Comparison of ENCODE assay signal across 13 cellular contexts in the genomic region with DNA sequence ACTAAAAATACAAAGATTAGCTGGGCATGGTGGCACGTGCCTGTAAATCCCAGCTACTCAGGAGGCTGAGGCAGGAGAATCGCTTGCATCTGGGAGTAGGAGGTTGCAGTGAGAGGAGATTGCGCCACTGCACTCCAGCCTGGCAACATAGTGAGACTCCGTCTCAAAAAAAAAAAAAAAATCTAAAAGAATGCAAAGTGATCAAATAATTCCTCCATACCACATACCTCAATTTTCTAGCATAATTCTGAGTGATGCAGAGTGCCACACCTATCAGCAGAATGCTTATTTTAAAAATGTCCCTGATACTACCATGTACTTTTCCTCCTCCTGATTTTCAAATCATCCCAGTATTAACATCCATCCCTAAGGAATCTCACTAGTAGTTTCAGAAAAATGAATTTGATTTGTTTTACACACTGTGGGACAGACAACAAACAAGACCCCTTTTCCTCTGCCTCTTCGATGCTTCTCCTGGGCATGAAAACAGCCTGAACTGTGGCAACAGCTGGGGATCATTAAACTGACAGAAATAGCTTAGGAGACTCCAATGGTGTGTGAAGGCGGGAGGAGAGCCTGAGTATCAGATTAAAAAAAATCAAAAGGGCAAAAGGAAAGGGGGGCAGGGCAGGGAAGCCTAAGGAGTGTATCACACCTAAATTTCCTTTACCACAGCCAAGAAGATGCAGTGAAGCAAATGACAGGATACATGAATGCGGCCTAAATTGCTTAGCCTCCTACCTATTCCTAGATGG.
DNase-seq lines count a peak whose midpoint lies in the region; TF ChIP-seq lines count a peak whose summit lies in the region.
"Had no signal": no experiment of that assay in that cellular context is flagged by ENCODE, and none has a peak within 500 bp of the region (broad histone marks: within the 10 kb centered on the region; RNA-seq: fewer than 3 reads in every experiment).

No MANE protein-coding gene starts in this region.

- no peaks in the 10 kb centered on the region for H3K27me3 ChIP-seq in fibroblast of lung (ENCODE audit: control insufficient read depth, insufficient read depth, low read length)
- no peaks in the 10 kb centered on the region for H3K27me3 ChIP-seq in neutrophil
- H3K27me3 ChIP-seq: heart right ventricle had no signal

- H3K36me3 ChIP-seq in fibroblast of lung (ENCODE audit: control insufficient read depth, insufficient read depth, low read length) (no peaks in the 10 kb centered on the region), neutrophil (no peaks in the 10 kb centered on the region)

- no peaks in the 10 kb centered on the region for H3K9me3 ChIP-seq in fibroblast of lung (ENCODE audit: control insufficient read depth, insufficient read depth, low read depth, low read length)
- H3K9me3 ChIP-seq in neutrophil = no peaks in the 10 kb centered on the region
- H3K9me3 ChIP-seq: heart right ventricle had no signal

- H4K20me1 ChIP-seq in fibroblast of lung (ENCODE audit: control insufficient read depth, extremely low read depth, insufficient read depth, low read length) = no peaks in the 10 kb centered on the region

- POLR2A ChIA-PET in RWPE1 (lab: Yijun Ruan, JAX; ENCODE audit: low non-redundant PET) = interaction anchor here (0.6 kb wide), 1 partner anchor 155 kb away, joined by 3 read pairs; no protein-coding TSS in a partner anchor

- H3K4me2 ChIP-seq in fibroblast of lung (ENCODE audit: extremely low read depth, insufficient read depth, low read length) = peak overlapping the region; percentile 54

- peaks cover 6% of the 10 kb centered on the region for H3K79me2 ChIP-seq in fibroblast of lung (ENCODE audit: control insufficient read depth, insufficient read depth, low read length)

- H3K4me3 ChIP-seq in fibroblast of lung (replicated peaks in 1 of 4; ENCODE audit: control extremely low read depth in 1 of 4, insufficient read depth in 1 of 4, low read depth in 3 of 4, low read length in 4 of 4) = no peak overlapping the region
- peak overlapping the region in 1 of 2 experiments; percentile 5 for H3K4me3 ChIP-seq in neutrophil (ENCODE audit: low read depth in 1 of 2, low read length in 1 of 2)
- H3K4me3 ChIP-seq: heart right ventricle had no signal

- H3K9ac ChIP-seq in fibroblast of lung (ENCODE audit: insufficient read depth, low read length) = no peak overlapping the region

- DNase-seq in GM04503 (ENCODE audit: low read depth) (peak; percentile 39), RWPE1 (ENCODE audit: low spot score) (no peak), fibroblast of lung (ENCODE audit: low read depth in 2 of 2) (peak; percentile 58 to 65), NCI-H345 (lab: John Stamatoyannopoulos, UW) (no peak), posterior vena cava (ENCODE audit: low spot score) (no peak), DMS53 treated with DMSO at 0.1 percent for 48 hours (lab: John Stamatoyannopoulos, UW; ENCODE audit: unreplicated experiment) (no peak)
- no peak for DNase-seq in stimulated activated CD4-positive, alpha-beta T cell treated with anti-CD3 and anti-CD28 coated beads, Interleukin-1b, Interleukin-23, amount 100 ng/mL, for 48 hours
- DNase-seq: activated CD8-positive, alpha-beta T cell treated with anti-CD3 and anti-CD28 coated beads, Interleukin-2, amount 10 ng/mL, durations not matched to agents 7 days and 5 days; activated naive CD4-positive, alpha-beta T cell treated with anti-CD3 and anti-CD28 coated beads, Interleukin-2, amount 50 U/mL, for 16 hours; cortex of kidney; heart right ventricle; T-helper 17 cell had no signal

- CTCF ChIA-PET in RWPE1 (lab: Yijun Ruan, JAX) = no interaction called here

- H2AFZ ChIP-seq in fibroblast of lung (ENCODE audit: low read length) = no peak overlapping the region

- no peak for TF ChIP-seq CTCF in RWPE1 (conservative IDR thresholded peaks at IDR 0.05; ENCODE audit: low read depth)
- TF ChIP-seq CTCF in fibroblast of lung (conservative IDR thresholded peaks at IDR 0.05 in 1 of 2, IDR thresholded peaks at IDR 0.05 in 1 of 2; ENCODE audit: low read depth in 1 of 2, low read length in 2 of 2) = no peak
- no peak for TF ChIP-seq CTCF in neutrophil (IDR thresholded peaks at IDR 0.05)

- H3K27ac ChIP-seq in RWPE1 (peak overlapping the region; percentile 99), fibroblast of lung (ENCODE audit: insufficient read depth, low read length) (peak overlapping the region; percentile 49), neutrophil (peak overlapping the region; percentile 75)

- peaks cover 18% of the 10 kb centered on the region for H3K4me1 ChIP-seq in fibroblast of lung (ENCODE audit: control insufficient read depth, extremely low read depth, insufficient read depth, low read length)
- peaks cover 76 to 78% of the 10 kb centered on the region in 2 experiments for H3K4me1 ChIP-seq in neutrophil (ENCODE audit: control insufficient read depth in 1 of 2, insufficient read depth in 1 of 2, low read depth in 1 of 2, low read length in 1 of 2)

- intact Hi-C loops in posterior vena cava (cut with DNase I) = loop anchor here in 1 of 2 donors (5.0 kb wide), 1 partner anchor 38 kb away; no protein-coding TSS in a partner anchor

Comparison
In these comparisons a context has a peak if more than half of its experiments do, and no peak if none do; other contexts are left out.
1. DNase-seq: peak in GM04503 (single experiment) and fibroblast of lung (2 of 2); none in RWPE1 (single experiment), NCI-H345 (single experiment), stimulated activated CD4-positive, alpha-beta T cell treated with anti-CD3 and anti-CD28 coated beads, Interleukin-1b, Interleukin-23, amount 100 ng/mL, for 48 hours (single experiment), posterior vena cava (single experiment) and DMS53 treated with DMSO at 0.1 percent for 48 hours (single experiment).
2. H3K27ac ChIP-seq: peak in every context shown above with its lines; median percentile 99 in RWPE1; 75 in neutrophil; 49 in fibroblast of lung.